In genomic region chr17:18387583-18387982, GRCh38 we compare ENCODE assay signal across 15 cellular contexts. TPM values are rescaled to one million over a fixed set of nuclear protein-coding genes. Genes with fewer than 3 reads are reported as not detected.
A peak's percentile ranks its signal among the peaks of the same experiment; 100 is the strongest.
DNase-seq lines count a peak whose midpoint lies in the region.
"Not testable (repeated sequence)": the region's sequence is repeated elsewhere in the genome, so short reads cannot be mapped to it uniquely, and the experiment has no call there.
"Had no signal": no experiment of that assay in that cellular context is flagged by ENCODE, and none has a peak within 500 bp of the region (broad histone marks: within the 10 kb centered on the region; RNA-seq: fewer than 3 reads in every experiment).

No MANE protein-coding gene starts in this region.

- not testable (repeated sequence) for H3K4me3 Mint-ChIP-seq in activated CD4-positive, alpha-beta T cell treated with anti-CD3 and anti-CD28 coated beads, Interleukin-2, amount 10 ng/mL, durations not matched to agents 24 days and 14 days

- intact Hi-C loops in activated CD4-positive, alpha-beta T cell treated with anti-CD3 and anti-CD28 coated beads, Interleukin-2, amount 10 ng/mL, durations not matched to agents 24 days and 14 days (cut with micrococcal nuclease), result not testable (repeated sequence)
- intact Hi-C loops in posterior vena cava (cut with DNase I), result loop anchor here in 1 of 2 donors (10.0 kb wide), 1 partner anchor 527 kb away; no protein-coding TSS in a partner anchor

- not testable (repeated sequence) for H3K36me3 Mint-ChIP-seq in activated CD4-positive, alpha-beta T cell treated with anti-CD3 and anti-CD28 coated beads, Interleukin-2, amount 10 ng/mL, durations not matched to agents 24 days and 14 days (ENCODE audit: low read depth)

- H3K9me3 Mint-ChIP-seq in activated CD4-positive, alpha-beta T cell treated with anti-CD3 and anti-CD28 coated beads, Interleukin-2, amount 10 ng/mL, durations not matched to agents 24 days and 14 days, result not testable (repeated sequence)

- DNase-seq in ELF-1 (ENCODE audit: low read depth, low spot score) (peak; percentile 53), islet precursor cell (peak; percentile 86), mesenteric fat pad (ENCODE audit: low spot score) (peak; percentile 14), posterior vena cava (ENCODE audit: low spot score) (peak; percentile 37)
- peak; percentile 44 for DNase-seq in activated CD4-positive, alpha-beta T cell treated with anti-CD3 and anti-CD28 coated beads, Interleukin-2, amount 10 ng/mL, durations not matched to agents 24 days and 14 days

- peaks cover 19% of the 10 kb centered on the region for H3K27me3 Mint-ChIP-seq in activated CD4-positive, alpha-beta T cell treated with anti-CD3 and anti-CD28 coated beads, Interleukin-2, amount 10 ng/mL, durations not matched to agents 24 days and 14 days

- not testable (repeated sequence) for H3K27ac Mint-ChIP-seq in activated CD4-positive, alpha-beta T cell treated with anti-CD3 and anti-CD28 coated beads, Interleukin-2, amount 10 ng/mL, durations not matched to agents 24 days and 14 days

- H3K4me1 Mint-ChIP-seq in activated CD4-positive, alpha-beta T cell treated with anti-CD3 and anti-CD28 coated beads, Interleukin-2, amount 10 ng/mL, durations not matched to agents 24 days and 14 days, result not testable (repeated sequence)

RNA-seq across cellular contexts. Expression of gene EVPLL, which starts 10.0 kb away (rescaled TPM):
- not detected in 2 replicates for total RNA-seq in activated CD4-positive, alpha-beta T cell treated with anti-CD3 and anti-CD28 coated beads, Interleukin-2, amount 10 ng/mL, durations not matched to agents 24 days and 14 days
- 0.22 TPM for total RNA-seq in mesenteric fat pad
- total RNA-seq in posterior vena cava, result not detected
- total RNA-seq: A172; A673; B cell; Caco-2; CD4-positive, alpha-beta memory T cell; CD4-positive, alpha-beta T cell; CD4-positive, CD25-positive, alpha-beta regulatory T cell; CD8-positive, alpha-beta memory T cell; CD8-positive, alpha-beta T cell; Daoy had no signal

RNA-seq across cellular contexts. Expression of gene SHMT1, which starts 24.2 kb away (rescaled TPM):
- total RNA-seq in activated CD4-positive, alpha-beta T cell treated with anti-CD3 and anti-CD28 coated beads, Interleukin-2, amount 10 ng/mL, durations not matched to agents 24 days and 14 days, result 58.3 and 62.1 TPM in 2 replicates
- 87.2 TPM for total RNA-seq in mesenteric fat pad
- 10 to 100 TPM in 1 of 2 donors, 1 to 10 TPM in 1; 9.6 to 19.3 TPM for total RNA-seq in posterior vena cava

Comparison
In these comparisons a context has a peak if more than half of its experiments do, and no peak if none do; other contexts are left out.
1. Peak in every context shown above with its lines: DNase-seq.
2. DNase-seq: peak in every context shown above with its lines; median percentile 86 in islet precursor cell; 53 in ELF-1; 44 in activated CD4-positive, alpha-beta T cell treated with anti-CD3 and anti-CD28 coated beads, Interleukin-2, amount 10 ng/mL, durations not matched to agents 24 days and 14 days; 37 in posterior vena cava; 14 in mesenteric fat pad.